Comparison of ENCODE assay signal across 19 cellular contexts in genomic region chr3:59654953-59655430, GRCh38.
"Had no signal": no experiment of that assay in that cellular context is flagged by ENCODE, and none has a peak within 500 bp of the region (broad histone marks: within the 10 kb centered on the region; RNA-seq: fewer than 3 reads in every experiment).

No MANE protein-coding gene starts in this region.

- DNase-seq: activated CD4-positive, alpha-beta memory T cell treated with anti-CD3 and anti-CD28 coated beads, Interleukin-2, amount 10 ng/mL, durations not matched to agents 7 days and 5 days; activated CD4-positive, alpha-beta T cell treated with anti-CD3 and anti-CD28 coated beads for 36 hours; activated gamma-delta T cell treated with Interleukin-2 at 50 U/mL for 16 hours; activated naive CD8-positive, alpha-beta T cell treated with anti-CD3 and anti-CD28 coated beads for 36 hours; activated T-cell treated with anti-CD3 and anti-CD28 coated beads, Interleukin-2, amount 50 U/mL, for 48 hours; aorta; colonic mucosa; effector CD8-positive, alpha-beta T cell; glutamatergic neuron; immature natural killer cell; left colon; nephron progenitor cell; ovary; stimulated activated CD4-positive, alpha-beta T cell treated with anti-CD3 and anti-CD28 coated beads, Interleukin-4, amount 100 ng/mL, for 4 hours; T-cell; T1000; tibial artery had no signal

- ATAC-seq: activated CD4-positive, alpha-beta T cell treated with anti-CD3 and anti-CD28 coated beads for 36 hours; left colon; T-cell had no signal

- H3K9me3 ChIP-seq: colonic mucosa, ovary, vagina had no signal

- H3K27me3 ChIP-seq: cardiac muscle cell, colonic mucosa, ovary, tibial artery, vagina had no signal

- H3K4me1 ChIP-seq: colonic mucosa had no signal

- H3K4me3 ChIP-seq: cardiac muscle cell, colonic mucosa, ovary, tibial artery had no signal

- H3K27ac ChIP-seq: cardiac muscle cell, colonic mucosa, ovary, vagina had no signal

- H3K36me3 ChIP-seq: cardiac muscle cell, colonic mucosa, ovary, tibial artery, vagina had no signal
